In genomic region chr9:133727277-133727875, GRCh38 we compare ENCODE assay signal across 14 cellular contexts. TPM values are rescaled to one million over a fixed set of nuclear protein-coding genes. Genes with fewer than 3 reads are reported as not detected.
DNase-seq lines count a peak whose midpoint lies in the region; ATAC-seq, FAIRE-seq and TF ChIP-seq lines count a peak whose summit lies in the region.
"Had no signal": no experiment of that assay in that cellular context is flagged by ENCODE, and none has a peak within 500 bp of the region (broad histone marks: within the 10 kb centered on the region; RNA-seq: fewer than 3 reads in every experiment).

No MANE protein-coding gene starts in this region.

- H3K27ac Mint-ChIP-seq in stimulated activated naive B cell treated with anti-CD40 and anti-IgM and Interleukin-4, amounts not matched to agents 10 μg/mL and 1 μg/mL and 100 μg/mL, for 72 hours: no peak overlapping the region
- H3K27ac Mint-ChIP-seq: T-helper 2 cell treated with Interferon-gamma antibody and Interleukin-4, amounts not matched to agents 5 μg/mL and 100 μg/mL, for 36 hours had no signal

- ATAC-seq in stimulated activated naive B cell treated with anti-CD40 and anti-IgM and Interleukin-4, amounts not matched to agents 10 μg/mL and 1 μg/mL and 100 μg/mL, for 72 hours (replicated peaks): peak; percentile 35 to 58

- no peaks in the 10 kb centered on the region for H3K4me1 ChIP-seq in kidney (ENCODE audit: control insufficient read depth in 1 of 2, insufficient read depth in 1 of 2, low read depth in 1 of 2, low read length in 2 of 2)

- peak; percentile 49 for DNase-seq in activated CD8-positive, alpha-beta memory T cell treated with anti-CD3 and anti-CD28 coated beads for 24 hours
- no peak for DNase-seq in activated CD8-positive, alpha-beta memory T cell treated with anti-CD3 and anti-CD28 coated beads, Interleukin-2, amount 50 U/mL, for 4 hours
- DNase-seq in RPMI8226 (peak; percentile 29), kidney (peak; percentile 48), nucleus accumbens (lab: John Stamatoyannopoulos, UW) (no peak), NCI-H2081 (lab: John Stamatoyannopoulos, UW) (no peak), NCI-H345 treated with DMSO at 0.1 percent for 48 hours (lab: John Stamatoyannopoulos, UW; ENCODE audit: unreplicated experiment) (no peak)
- no peak for DNase-seq in stimulated activated naive B cell treated with anti-CD40 and anti-IgM and Interleukin-4, amounts not matched to agents 10 μg/mL and 1 μg/mL and 100 μg/mL, for 72 hours
- DNase-seq: effector memory CD4-positive, alpha-beta T cell; EL had no signal

- no peak overlapping the region for H3K4me3 ChIP-seq in kidney (ENCODE audit: low read length in 2 of 2)

- no peak overlapping the region for H3K9ac ChIP-seq in kidney (ENCODE audit: low read length in 2 of 2)
- H3K9ac ChIP-seq: KMS-11 had no signal

- H3K9me3 ChIP-seq in kidney (ENCODE audit: control insufficient read depth in 1 of 2, low read length in 2 of 2): no peaks in the 10 kb centered on the region

- H3K4me3 Mint-ChIP-seq in stimulated activated naive B cell treated with anti-CD40 and anti-IgM and Interleukin-4, amounts not matched to agents 10 μg/mL and 1 μg/mL and 100 μg/mL, for 72 hours: no peak overlapping the region

- H3K27me3 Mint-ChIP-seq in stimulated activated naive B cell treated with anti-CD40 and anti-IgM and Interleukin-4, amounts not matched to agents 10 μg/mL and 1 μg/mL and 100 μg/mL, for 72 hours: peaks cover 44 to 52% of the 10 kb centered on the region in 2 donors

- H3K36me3 Mint-ChIP-seq in stimulated activated naive B cell treated with anti-CD40 and anti-IgM and Interleukin-4, amounts not matched to agents 10 μg/mL and 1 μg/mL and 100 μg/mL, for 72 hours: no peaks in the 10 kb centered on the region

- H3K27ac ChIP-seq in kidney (ENCODE audit: low read depth in 2 of 2, low read length in 2 of 2): no peak overlapping the region
- H3K27ac ChIP-seq: KMS-11 had no signal

- TF ChIP-seq CTCF in kidney (IDR thresholded peaks at IDR 0.05; ENCODE audit: borderline replicate concordance, extremely low read depth, insufficient read depth): no peak

- peaks cover 6 to 11% of the 10 kb centered on the region in 2 donors for H3K4me1 Mint-ChIP-seq in stimulated activated naive B cell treated with anti-CD40 and anti-IgM and Interleukin-4, amounts not matched to agents 10 μg/mL and 1 μg/mL and 100 μg/mL, for 72 hours

- H3K9me3 Mint-ChIP-seq in stimulated activated naive B cell treated with anti-CD40 and anti-IgM and Interleukin-4, amounts not matched to agents 10 μg/mL and 1 μg/mL and 100 μg/mL, for 72 hours: no peaks in the 10 kb centered on the region
- H3K9me3 Mint-ChIP-seq: T-helper 2 cell treated with Interferon-gamma antibody and Interleukin-4, amounts not matched to agents 5 μg/mL and 100 μg/mL, for 36 hours had no signal

- intact Hi-C loops in kidney (cut with DNase I): no loop called here

- FAIRE-seq in kidney (lab: Jason Lieb, UNC): no peak
- FAIRE-seq: astrocyte had no signal

- no peaks in the 10 kb centered on the region for H3K36me3 ChIP-seq in kidney (ENCODE audit: control insufficient read depth in 1 of 2, insufficient read depth in 2 of 2, low read length in 2 of 2)

RNA-seq across cellular contexts. Expression of gene SARDH, which starts 10.8 kb away (rescaled TPM):
- total RNA-seq in kidney: 4.6 TPM
- 12.0 TPM for polyA plus RNA-seq in kidney (ENCODE audit: insufficient read depth, low read depth, low replicate concordance)
- polyA plus RNA-seq: neural cell had no signal

Comparison
In these comparisons a context has a peak if more than half of its experiments do, and no peak if none do; other contexts are left out.
1. DNase-seq: peak in activated CD8-positive, alpha-beta memory T cell treated with anti-CD3 and anti-CD28 coated beads for 24 hours (single experiment), RPMI8226 (single experiment) and kidney (single experiment); none in activated CD8-positive, alpha-beta memory T cell treated with anti-CD3 and anti-CD28 coated beads, Interleukin-2, amount 50 U/mL, for 4 hours (single experiment), stimulated activated naive B cell treated with anti-CD40 and anti-IgM and Interleukin-4, amounts not matched to agents 10 μg/mL and 1 μg/mL and 100 μg/mL, for 72 hours (single experiment), nucleus accumbens (0 of 56), NCI-H2081 (0 of 2) and NCI-H345 treated with DMSO at 0.1 percent for 48 hours (single experiment).